Comparison of ENCODE assay signal across 25 cellular contexts in the genomic region with DNA sequence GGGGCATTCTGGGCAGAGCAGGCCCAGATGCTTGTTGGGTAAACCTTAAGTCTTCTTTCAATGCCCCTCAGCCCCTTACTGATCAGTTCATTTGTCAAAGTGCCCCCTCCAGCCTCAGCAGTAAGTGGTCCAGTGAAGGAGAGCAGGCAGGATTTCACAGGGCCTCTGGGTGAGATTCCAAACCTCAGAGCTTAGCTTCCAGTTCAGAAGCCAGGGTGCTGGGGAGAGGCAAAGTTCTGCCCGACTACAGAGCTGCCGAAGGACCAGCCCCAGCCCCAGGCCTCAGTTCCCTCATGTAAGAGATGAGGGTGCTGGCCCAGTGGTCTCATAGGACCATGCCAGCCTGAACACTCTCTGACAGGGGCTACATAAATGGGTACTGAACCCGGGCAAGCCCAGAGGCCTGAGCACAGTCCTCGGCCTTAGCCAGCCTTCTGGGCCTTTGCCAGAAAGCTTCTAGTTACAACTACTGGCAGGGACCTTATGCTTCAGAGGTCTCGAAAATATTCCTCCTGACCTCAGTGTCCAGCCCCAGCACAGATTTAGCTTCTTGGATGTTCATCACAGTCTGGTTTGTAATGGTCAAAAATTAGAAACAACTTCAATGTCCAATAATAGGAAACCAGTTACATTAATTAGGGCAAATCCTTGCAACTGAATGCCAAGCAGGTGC. TPM values are rescaled to one million over a fixed set of nuclear protein-coding genes. Genes with fewer than 3 reads are reported as not detected.
"Had no signal": no experiment of that assay in that cellular context is flagged by ENCODE, and none has a peak within 500 bp of the region (broad histone marks: within the 10 kb centered on the region; RNA-seq: fewer than 3 reads in every experiment).

No MANE protein-coding gene starts in this region.

- ATAC-seq: activated CD8-positive, alpha-beta memory T cell treated with anti-CD3 and anti-CD28 coated beads, Interleukin-2, amount 10 ng/mL, durations not matched to agents 7 days and 5 days; body of pancreas; effector memory CD8-positive, alpha-beta T cell; stimulated activated naive CD8-positive, alpha-beta T cell treated with anti-CD3 and anti-CD28 coated beads, Interleukin-15, amount 100 ng/mL, for 72 hours; T-cell had no signal

- H3K36me3 Mint-ChIP-seq: activated CD4-positive, alpha-beta memory T cell treated with anti-CD3 and anti-CD28 coated beads for 36 hours; activated CD8-positive, alpha-beta memory T cell treated with anti-CD3 and anti-CD28 coated beads, Interleukin-2, amount 10 ng/mL, durations not matched to agents 7 days and 5 days; activated naive CD8-positive, alpha-beta T cell; natural killer cell treated with Interleukin-12 subunit alpha and Interleukin-12 subunit beta and Interleukin-15 and Interleukin-18, amount 100 ng/mL, for 72 hours; T-cell; type B pancreatic cell had no signal

- H3K27me3 ChIP-seq: body of pancreas, right atrium auricular region had no signal

- H3K27me3 Mint-ChIP-seq: activated CD4-positive, alpha-beta memory T cell treated with anti-CD3 and anti-CD28 coated beads for 36 hours; activated CD8-positive, alpha-beta memory T cell treated with anti-CD3 and anti-CD28 coated beads, Interleukin-2, amount 10 ng/mL, durations not matched to agents 7 days and 5 days; activated naive CD8-positive, alpha-beta T cell; progenitor cell of endocrine pancreas; stimulated activated naive CD8-positive, alpha-beta T cell treated with anti-CD3 and anti-CD28 coated beads, Interleukin-15, amount 100 ng/mL, for 72 hours; type B pancreatic cell had no signal

- H3K4me1 ChIP-seq: right atrium auricular region had no signal

- H3K4me1 Mint-ChIP-seq: activated B cell treated with CpG ODN at 0.5 μM for 24 hours; activated CD8-positive, alpha-beta memory T cell treated with anti-CD3 and anti-CD28 coated beads, Interleukin-2, amount 10 ng/mL, durations not matched to agents 7 days and 5 days; stimulated activated naive CD8-positive, alpha-beta T cell treated with anti-CD3 and anti-CD28 coated beads, Interleukin-15, amount 100 ng/mL, for 72 hours; T-cell had no signal

- H3K36me3 ChIP-seq: right atrium auricular region had no signal

- H3K27ac ChIP-seq: body of pancreas, right atrium auricular region had no signal

- H3K9me3 ChIP-seq: body of pancreas, right atrium auricular region had no signal

- H3K9me3 Mint-ChIP-seq: activated B cell treated with CpG ODN at 0.5 μM for 24 hours; activated CD4-positive, alpha-beta memory T cell treated with anti-CD3 and anti-CD28 coated beads for 36 hours; effector memory CD8-positive, alpha-beta T cell; natural killer cell treated with Interleukin-12 subunit alpha and Interleukin-12 subunit beta and Interleukin-15 and Interleukin-18, amount 100 ng/mL, for 72 hours; stimulated activated naive CD8-positive, alpha-beta T cell treated with anti-CD3 and anti-CD28 coated beads, Interleukin-15, amount 100 ng/mL, for 72 hours; T-cell had no signal

- H3K27ac Mint-ChIP-seq: activated B cell treated with CpG ODN at 0.5 μM for 24 hours; activated CD4-positive, alpha-beta memory T cell treated with anti-CD3 and anti-CD28 coated beads for 36 hours; activated CD8-positive, alpha-beta memory T cell treated with anti-CD3 and anti-CD28 coated beads, Interleukin-2, amount 10 ng/mL, durations not matched to agents 7 days and 5 days; activated naive CD8-positive, alpha-beta T cell; effector memory CD8-positive, alpha-beta T cell; natural killer cell treated with Interleukin-12 subunit alpha and Interleukin-12 subunit beta and Interleukin-15 and Interleukin-18, amount 100 ng/mL, for 72 hours; progenitor cell of endocrine pancreas; stimulated activated naive CD8-positive, alpha-beta T cell treated with anti-CD3 and anti-CD28 coated beads, Interleukin-15, amount 100 ng/mL, for 72 hours; type B pancreatic cell had no signal

- H3K4me3 ChIP-seq: body of pancreas, right atrium auricular region, smooth muscle cell had no signal

- H3K4me2 ChIP-seq: smooth muscle cell had no signal

- H3K4me3 Mint-ChIP-seq: activated B cell treated with CpG ODN at 0.5 μM for 24 hours; activated CD4-positive, alpha-beta memory T cell treated with anti-CD3 and anti-CD28 coated beads for 36 hours; activated CD8-positive, alpha-beta memory T cell treated with anti-CD3 and anti-CD28 coated beads, Interleukin-2, amount 10 ng/mL, durations not matched to agents 7 days and 5 days; activated naive CD8-positive, alpha-beta T cell; effector memory CD8-positive, alpha-beta T cell; natural killer cell treated with Interleukin-12 subunit alpha and Interleukin-12 subunit beta and Interleukin-15 and Interleukin-18, amount 100 ng/mL, for 72 hours; stimulated activated naive CD8-positive, alpha-beta T cell treated with anti-CD3 and anti-CD28 coated beads, Interleukin-15, amount 100 ng/mL, for 72 hours; T-cell; type B pancreatic cell had no signal

- DNase-seq: activated B cell treated with CpG ODN at 0.5 μM for 24 hours; activated CD4-positive, alpha-beta memory T cell treated with anti-CD3 and anti-CD28 coated beads for 36 hours; activated CD4-positive, alpha-beta T cell treated with anti-CD3 and anti-CD28 coated beads for 4 hours; activated CD8-positive, alpha-beta memory T cell treated with anti-CD3 and anti-CD28 coated beads, Interleukin-2, amount 10 ng/mL, durations not matched to agents 7 days and 5 days; amygdala; caudate nucleus; effector memory CD8-positive, alpha-beta T cell; foreskin fibroblast; head of caudate nucleus; stimulated activated CD4-positive, alpha-beta T cell treated with anti-CD3 and anti-CD28 coated beads, Interleukin-4, amount 100 ng/mL, for 1 hour; stimulated activated naive CD8-positive, alpha-beta T cell treated with anti-CD3 and anti-CD28 coated beads, Interleukin-15, amount 100 ng/mL, for 72 hours; T-cell; T-helper 9 cell had no signal

RNA-seq across cellular contexts. Expression of gene RIPPLY1, which starts 0.9 kb away (rescaled TPM):
- total RNA-seq: activated B cell treated with CpG ODN at 0.5 μM for 24 hours; activated CD4-positive, alpha-beta memory T cell treated with anti-CD3 and anti-CD28 coated beads for 36 hours; activated CD8-positive, alpha-beta memory T cell treated with anti-CD3 and anti-CD28 coated beads, Interleukin-2, amount 10 ng/mL, durations not matched to agents 7 days and 5 days; body of pancreas; dermis microvascular lymphatic vessel endothelial cell; kidney epithelial cell; lower leg skin; mesenteric fat pad; natural killer cell treated with Interleukin-12 subunit alpha and Interleukin-12 subunit beta and Interleukin-15 and Interleukin-18, amount 100 ng/mL, for 72 hours; progenitor cell of endocrine pancreas; right atrium auricular region; smooth muscle cell; T-cell had no signal
- polyA plus RNA-seq: smooth muscle cell had no signal

RNA-seq across cellular contexts. Expression of gene CLDN2, which starts 16.2 kb away (rescaled TPM):
- total RNA-seq: activated B cell treated with CpG ODN at 0.5 μM for 24 hours; activated CD4-positive, alpha-beta memory T cell treated with anti-CD3 and anti-CD28 coated beads for 36 hours; activated CD8-positive, alpha-beta memory T cell treated with anti-CD3 and anti-CD28 coated beads, Interleukin-2, amount 10 ng/mL, durations not matched to agents 7 days and 5 days; dermis microvascular lymphatic vessel endothelial cell; lower leg skin; natural killer cell treated with Interleukin-12 subunit alpha and Interleukin-12 subunit beta and Interleukin-15 and Interleukin-18, amount 100 ng/mL, for 72 hours; right atrium auricular region; temporal lobe had no signal
